Comparison of ENCODE assay signal across 32 cellular contexts in the genomic region with DNA sequence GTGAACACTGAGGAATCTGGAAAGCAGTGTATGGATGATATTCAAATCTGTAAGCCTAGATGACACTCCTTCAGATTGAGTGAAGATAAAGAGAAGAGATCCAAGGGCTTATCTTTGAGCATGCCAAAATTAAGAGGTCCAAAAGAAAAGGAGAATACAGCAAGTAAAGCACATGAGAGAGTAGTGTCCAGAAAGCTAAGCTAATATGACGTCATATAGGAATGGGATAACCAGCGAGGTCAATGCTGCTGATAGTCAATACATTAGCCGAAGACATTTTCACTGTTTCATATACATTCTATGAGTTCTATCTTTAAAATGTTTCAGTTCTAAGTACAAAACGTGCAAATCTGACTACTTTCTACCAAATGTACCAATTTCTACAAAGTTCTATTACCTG.
"Had no signal": no experiment of that assay in that cellular context is flagged by ENCODE, and none has a peak within 500 bp of the region (broad histone marks: within the 10 kb centered on the region; RNA-seq: fewer than 3 reads in every experiment).

No MANE protein-coding gene starts in this region.

- H3K4me3 ChIP-seq: adrenal gland, ascending aorta, body of pancreas, breast epithelium, cardiac muscle cell had no signal

- H3K9me3 ChIP-seq: adrenal gland, body of pancreas had no signal

- FAIRE-seq: astrocyte, bronchial epithelial cell had no signal

- H3K36me3 ChIP-seq: adrenal gland, ascending aorta, brain microvascular endothelial cell, breast epithelium, cardiac muscle cell had no signal

- DNase-seq: activated effector memory CD4-positive, alpha-beta T cell treated with Interleukin-2 at 50 U/mL for 16 hours; activated gamma-delta T cell; activated gamma-delta T cell treated with Interleukin-2 at 50 U/mL for 16 hours; activated naive CD4-positive, alpha-beta T cell; activated naive CD4-positive, alpha-beta T cell treated with anti-CD3 and anti-CD28 coated beads for 36 hours; activated naive CD4-positive, alpha-beta T cell treated with anti-CD3 and anti-CD28 coated beads, Interleukin-2, amount 10 ng/mL, durations not matched to agents 7 days and 5 days; activated naive CD4-positive, alpha-beta T cell treated with anti-CD3 and anti-CD28 coated beads, Interleukin-2, amount 50 U/mL, for 16 hours; activated naive CD4-positive, alpha-beta T cell treated with Interleukin-2 at 50 U/mL for 16 hours; activated naive CD8-positive, alpha-beta T cell treated with anti-CD3 and anti-CD28 coated beads for 36 hours; activated naive CD8-positive, alpha-beta T cell treated with anti-CD3 and anti-CD28 coated beads, Interleukin-2, amount 10 ng/mL, durations not matched to agents 7 days and 5 days; activated naive CD8-positive, alpha-beta T cell treated with anti-CD3 and anti-CD28 coated beads, Interleukin-2, amount 50 U/mL, for 24 hours; activated T-cell treated with anti-CD3 and anti-CD28 coated beads, Interleukin-2, amount 50 U/mL, for 1 hour; activated T-cell treated with anti-CD3 and anti-CD28 coated beads, Interleukin-2, amount 50 U/mL, for 24 hours; activated T-cell treated with anti-CD3 and anti-CD28 coated beads, Interleukin-2, amount 50 U/mL, for 4 hours; activated T-cell treated with anti-CD3 and anti-CD28 coated beads, Interleukin-2, amount 50 U/mL, for 48 hours; activated T-cell treated with anti-CD3 and anti-CD28 coated beads, Interleukin-2, amount 50 U/mL, for 72 hours; adrenal gland; amniotic stem cell; amygdala; anterior cingulate cortex; aorta; body of pancreas; brain microvascular endothelial cell; central memory CD4-positive, alpha-beta T cell; cerebellar nuclear complex had no signal

- ATAC-seq: activated naive CD4-positive, alpha-beta T cell treated with anti-CD3 and anti-CD28 coated beads, Interleukin-2, amount 50 U/mL, for 72 hours; activated naive CD8-positive, alpha-beta T cell treated with anti-CD3 and anti-CD28 coated beads, Interleukin-2, amount 50 U/mL, for 24 hours; activated T-cell treated with anti-CD3 and anti-CD28 coated beads, Interleukin-2, amount 50 U/mL, for 4 hours; activated T-cell treated with anti-CD3 and anti-CD28 coated beads, Interleukin-2, amount 50 U/mL, for 72 hours; activated T-helper 17 cell treated with anti-CD3 and anti-CD28 coated beads, Interleukin-2, amount 50 U/mL, for 72 hours; body of pancreas had no signal

- H3K4me1 ChIP-seq: adrenal gland, ascending aorta, body of pancreas, breast epithelium had no signal

- H3K27me3 ChIP-seq: adrenal gland, ascending aorta, body of pancreas, brain microvascular endothelial cell, breast epithelium, cardiac muscle cell had no signal

- H3K27ac ChIP-seq: adrenal gland, ascending aorta, body of pancreas, brain microvascular endothelial cell, breast epithelium, cardiac muscle cell had no signal
